8 cellular contexts compared by ENCODE assay signal in genomic region chr19:44694184-44694579, GRCh38. TPM values are rescaled to one million over a fixed set of nuclear protein-coding genes. Genes with fewer than 3 reads are reported as not detected.
DNase-seq lines count a peak whose midpoint lies in the region; ATAC-seq and TF ChIP-seq lines count a peak whose summit lies in the region.
"Had no signal": no experiment of that assay in that cellular context is flagged by ENCODE, and none has a peak within 500 bp of the region (broad histone marks: within the 10 kb centered on the region; RNA-seq: fewer than 3 reads in every experiment).

No MANE protein-coding gene starts in this region.

- H3K4me3 ChIP-seq in GM12875 (ENCODE audit: low read depth, low read length) (no peak overlapping the region), colonic mucosa (no peak overlapping the region)
- H3K4me3 ChIP-seq: heart left ventricle had no signal

- POLR2A ChIA-PET in WTC11 (lab: Charles Lee): no interaction called here

- H3K4me1 ChIP-seq in colonic mucosa: peaks cover 4% of the 10 kb centered on the region

- peak overlapping the region; percentile 91 for H3K27ac ChIP-seq in colonic mucosa

- DNase-seq in SK-MEL-5 (ENCODE audit: low read depth, low spot score) (peak; percentile 20), colonic mucosa (no peak), C1 segment of cervical spinal cord (lab: John Stamatoyannopoulos, UW) (no peak), WTC11 (ENCODE audit: low spot score) (no peak)
- DNase-seq in stimulated activated CD4-positive, alpha-beta T cell treated with anti-CD3 and anti-CD28 coated beads, Interleukin-1b, Interleukin-23, amount 100 ng/mL, for 48 hours: peak; percentile 52
- DNase-seq: heart left ventricle had no signal

- no peaks in the 10 kb centered on the region for H3K9me3 Mint-ChIP-seq in WTC11

- H3K36me3 Mint-ChIP-seq in WTC11: no peaks in the 10 kb centered on the region

- H3K9ac ChIP-seq in colonic mucosa (ENCODE audit: low read depth in 2 of 2, low read length in 2 of 2): peak overlapping the region in 1 of 2 donors; percentile 54

- intact Hi-C loops in colonic mucosa (cut with DNase I): no loop called here

- H3K4me3 Mint-ChIP-seq in WTC11: no peak overlapping the region

- peaks cover 4% of the 10 kb centered on the region; the same call in 1 of the 2 replicates for H3K27me3 Mint-ChIP-seq in WTC11 (ENCODE audit: low read depth)

- H3K27ac Mint-ChIP-seq in WTC11: no peak overlapping the region

- CTCF ChIA-PET in WTC11 (lab: Charles Lee): interaction anchor here (1.2 to 2.8 kb wide), 3 partner anchors 19 to 77 kb away, joined by 5 to 17 read pairs (median 5); no protein-coding TSS in a partner anchor

- H3K36me3 ChIP-seq in colonic mucosa: no peaks in the 10 kb centered on the region
- H3K36me3 ChIP-seq: heart left ventricle had no signal

- TF ChIP-seq CTCF in GM12875 (IDR thresholded peaks at IDR 0.05; ENCODE audit: borderline replicate concordance, insufficient read depth, low read depth, low read length): peak; percentile 48
- TF ChIP-seq CTCF in colonic mucosa (IDR thresholded peaks at IDR 0.05): peak; percentile 23
- TF ChIP-seq CTCF in WTC11 (IDR thresholded peaks at IDR 0.05): no peak

- peaks cover 33% of the 10 kb centered on the region for H3K4me1 Mint-ChIP-seq in WTC11

- in situ Hi-C loops in SK-MEL-5 (cut with HindIII; ENCODE audit: low pct_unique_long_range_greater_than_20kb, low sequenced_read_pairs): no loop called here

- no peak for ATAC-seq in WTC11
- ATAC-seq in GM18517 (IDR thresholded peaks at IDR 0.05; ENCODE audit: unreplicated experiment): no peak
- ATAC-seq: heart left ventricle had no signal

- H3K27me3 ChIP-seq in colonic mucosa: no peaks in the 10 kb centered on the region
- H3K27me3 ChIP-seq: heart left ventricle had no signal

- H3K9me3 ChIP-seq in colonic mucosa: no peaks in the 10 kb centered on the region
- H3K9me3 ChIP-seq: heart left ventricle had no signal

TF ChIP-seq in WTC11, 78 proteins besides CTCF, POLR2A, EP300 and RAD21:
- TF ChIP-seq, protein P1, sequence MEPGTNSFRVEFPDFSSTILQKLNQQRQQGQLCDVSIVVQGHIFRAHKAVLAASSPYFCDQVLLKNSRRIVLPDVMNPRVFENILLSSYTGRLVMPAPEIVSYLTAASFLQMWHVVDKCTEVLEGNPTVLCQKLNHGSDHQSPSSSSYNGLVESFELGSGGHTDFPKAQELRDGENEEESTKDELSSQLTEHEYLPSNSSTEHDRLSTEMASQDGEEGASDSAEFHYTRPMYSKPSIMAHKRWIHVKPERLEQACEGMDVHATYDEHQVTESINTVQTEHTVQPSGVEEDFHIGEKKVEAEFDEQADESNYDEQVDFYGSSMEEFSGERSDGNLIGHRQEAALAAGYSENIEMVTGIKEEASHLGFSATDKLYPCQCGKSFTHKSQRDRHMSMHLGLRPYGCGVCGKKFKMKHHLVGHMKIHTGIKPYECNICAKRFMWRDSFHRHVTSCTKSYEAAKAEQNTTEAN (CRISPR knock-in tag; IDR thresholded peaks at IDR 0.05): no peak
- TF ChIP-seq MXD4 (CRISPR knock-in tag; IDR thresholded peaks at IDR 0.05; ENCODE audit: borderline replicate concordance) (no peak), AFF4 (CRISPR knock-in tag; IDR thresholded peaks at IDR 0.05; ENCODE audit: borderline replicate concordance) (no peak), GRHL2 (CRISPR knock-in tag; IDR thresholded peaks at IDR 0.05; ENCODE audit: insufficient replicate concordance, severe bottlenecking) (no peak), E2F1 (CRISPR knock-in tag; IDR thresholded peaks at IDR 0.05) (no peak)
- TF ChIP-seq, protein P2, sequence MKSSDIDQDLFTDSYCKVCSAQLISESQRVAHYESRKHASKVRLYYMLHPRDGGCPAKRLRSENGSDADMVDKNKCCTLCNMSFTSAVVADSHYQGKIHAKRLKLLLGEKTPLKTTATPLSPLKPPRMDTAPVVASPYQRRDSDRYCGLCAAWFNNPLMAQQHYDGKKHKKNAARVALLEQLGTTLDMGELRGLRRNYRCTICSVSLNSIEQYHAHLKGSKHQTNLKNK (CRISPR knock-in tag; IDR thresholded peaks at IDR 0.05): no peak

RNA-seq across cellular contexts. Expression of gene CEACAM16, which starts 4.8 kb away (rescaled TPM):
- not detected in 2 replicates for total RNA-seq in SK-MEL-5 (2014; rRNA removed; shearing (Covaris generic))
- not detected in 2 replicates for polyA plus RNA-seq in SK-MEL-5 (2015; cell fraction: cytosol; rRNA removed)
- polyA plus RNA-seq in SK-MEL-5 (2015; cell fraction: nucleus; rRNA removed): not detected in 2 replicates
- total RNA-seq in colonic mucosa (under 1 TPM in 1 of 2 donors, not detected in 1; 0.52 TPM), WTC11 (2021) (not detected in 3 replicates)
- total RNA-seq: heart left ventricle had no signal
- polyA plus RNA-seq: heart left ventricle had no signal

RNA-seq across cellular contexts. Expression of gene CEACAM19, which starts 22.9 kb away (rescaled TPM):
- total RNA-seq in SK-MEL-5 (2014; rRNA removed; shearing (Covaris generic)): 0.16 and 0.51 TPM in 2 replicates
- 0.17 and 0.30 TPM in 2 replicates for polyA plus RNA-seq in SK-MEL-5 (2015; cell fraction: cytosol; rRNA removed)
- polyA plus RNA-seq in SK-MEL-5 (2015; cell fraction: nucleus; rRNA removed): 1.1 and 6.1 TPM in 2 replicates
- total RNA-seq in colonic mucosa: 1 to 10 TPM; 5.3 to 6.1 TPM
- 1.9 to 2.9 TPM (median 2.3 TPM) in 3 replicates for total RNA-seq in WTC11 (2021)

RNA-seq across cellular contexts. Expression of gene PVR, which starts 50.5 kb away (rescaled TPM):
- 56.0 and 56.4 TPM in 2 replicates for total RNA-seq in SK-MEL-5 (2014; rRNA removed; shearing (Covaris generic))
- 77.3 and 106 TPM in 2 replicates for polyA plus RNA-seq in SK-MEL-5 (2015; cell fraction: cytosol; rRNA removed)
- polyA plus RNA-seq in SK-MEL-5 (2015; cell fraction: nucleus; rRNA removed): 38.8 and 42.0 TPM in 2 replicates
- total RNA-seq in colonic mucosa: 10 to 100 TPM; 44.7 to 54.6 TPM
- 13.7 to 15.9 TPM (median 15.0 TPM) in 3 replicates for total RNA-seq in WTC11 (2021)

RNA-seq across cellular contexts. Expression of gene BCL3, which starts 54.3 kb away (rescaled TPM):
- total RNA-seq in SK-MEL-5 (2014; rRNA removed; shearing (Covaris generic)): 2.7 and 3.7 TPM in 2 replicates
- 40.6 and 50.8 TPM in 2 replicates for polyA plus RNA-seq in SK-MEL-5 (2015; cell fraction: cytosol; rRNA removed)
- polyA plus RNA-seq in SK-MEL-5 (2015; cell fraction: nucleus; rRNA removed): 32.8 and 68.9 TPM in 2 replicates
- 10 to 100 TPM; 76.4 to 99.5 TPM for total RNA-seq in colonic mucosa
- total RNA-seq in WTC11 (2021): 4.6 to 7.8 TPM (median 5.6 TPM) in 3 replicates

Comparison
In these comparisons a context has a peak if more than half of its experiments do, and no peak if none do; other contexts are left out.
1. DNase-seq: peak in SK-MEL-5 (single experiment) and stimulated activated CD4-positive, alpha-beta T cell treated with anti-CD3 and anti-CD28 coated beads, Interleukin-1b, Interleukin-23, amount 100 ng/mL, for 48 hours (single experiment); none in colonic mucosa (single experiment), C1 segment of cervical spinal cord (0 of 14) and WTC11 (single experiment).